In genomic region chr4:69830529-69831269, GRCh38 we compare ENCODE assay signal across 7 cellular contexts. TPM values are rescaled to one million over a fixed set of nuclear protein-coding genes. Genes with fewer than 3 reads are reported as not detected.
DNase-seq lines count a peak whose midpoint lies in the region; ATAC-seq, FAIRE-seq and TF ChIP-seq lines count a peak whose summit lies in the region.

No MANE protein-coding gene starts in this region.

- no peak for FAIRE-seq in pancreas (lab: Jason Lieb, UNC)

- peak overlapping the region; percentile 17 to 83 for H3K9ac ChIP-seq in colonic mucosa (ENCODE audit: low read depth in 2 of 2, low read length in 2 of 2)

- no peaks in the 10 kb centered on the region for H3K9me3 ChIP-seq in MG63
- no peaks in the 10 kb centered on the region for H3K9me3 ChIP-seq in colonic mucosa
- no peaks in the 10 kb centered on the region for H3K9me3 ChIP-seq in pancreas

- H3K4me1 ChIP-seq in colonic mucosa (peaks cover 5% of the 10 kb centered on the region), pancreas (peaks cover 16 to 35% (median 30%) of the 10 kb centered on the region in 3 donors)

- ATAC-seq in GM19467 (IDR thresholded peaks at IDR 0.05; ENCODE audit: unreplicated experiment), result peak; percentile 41
- ATAC-seq in pancreas, result peak; percentile 79 to 86 (median 82)

- H3K4me3 ChIP-seq in MG63, result no peak overlapping the region
- H3K4me3 ChIP-seq in colonic mucosa, result peak overlapping the region; percentile 16
- H3K4me3 ChIP-seq in pancreas, result no peak overlapping the region

- 36 to 39% methylated on average over 6 of the region's 6 CpGs for WGBS in pancreas, 2 donors

- H3K27ac ChIP-seq in colonic mucosa (peak overlapping the region; percentile 87), pancreas (peak overlapping the region in 2 of 4 donors; percentile 61 to 66)

- TF ChIP-seq CTCF in colonic mucosa (IDR thresholded peaks at IDR 0.05), result no peak
- no peak for TF ChIP-seq CTCF in pancreas (IDR thresholded peaks at IDR 0.05)

- H3K27me3 ChIP-seq in MG63 (no peaks in the 10 kb centered on the region), colonic mucosa (no peaks in the 10 kb centered on the region), pancreas (no peaks in the 10 kb centered on the region)

- intact Hi-C loops in colonic mucosa (cut with DNase I), result no loop called here
- intact Hi-C loops in pancreas (cut with DNase I), result no loop called here

- no peaks in the 10 kb centered on the region for H3K36me3 ChIP-seq in MG63
- H3K36me3 ChIP-seq in colonic mucosa, result no peaks in the 10 kb centered on the region
- no peaks in the 10 kb centered on the region for H3K36me3 ChIP-seq in pancreas

- DNase-seq in MG63 (peak; percentile 6), colonic mucosa (peak; percentile 71), pancreas (peak in 4 of 6 donors; percentile 25 to 57 (median 29)), superior temporal gyrus (ENCODE audit: extremely low spot score) (no peak), HK-2 (ENCODE audit: unreplicated experiment) (no peak), hepatic stellate cell (ENCODE audit: low spot score) (no peak)

RNA-seq across cellular contexts. Expression of gene SULT1E1, which starts 29.2 kb away (rescaled TPM):
- not detected in 2 replicates for total RNA-seq in MG63 (2014; rRNA removed; shearing (Covaris generic); ENCODE audit: low replicate concordance)
- total RNA-seq in colonic mucosa (under 1 TPM in 1 of 2 donors, not detected in 1; 0.19 TPM), pancreas (under 1 TPM in 2 of 6 donors, not detected in 4; 0.13 to 0.37 TPM)
- not detected for polyA plus RNA-seq in pancreas

Comparison
In these comparisons a context has a peak if more than half of its experiments do, and no peak if none do; other contexts are left out.
1. DNase-seq: peak in MG63 (single experiment), colonic mucosa (single experiment) and pancreas (4 of 6); none in superior temporal gyrus (single experiment), HK-2 (single experiment) and hepatic stellate cell (single experiment).